Comparison of ENCODE assay signal across 20 cellular contexts in the genomic region with DNA sequence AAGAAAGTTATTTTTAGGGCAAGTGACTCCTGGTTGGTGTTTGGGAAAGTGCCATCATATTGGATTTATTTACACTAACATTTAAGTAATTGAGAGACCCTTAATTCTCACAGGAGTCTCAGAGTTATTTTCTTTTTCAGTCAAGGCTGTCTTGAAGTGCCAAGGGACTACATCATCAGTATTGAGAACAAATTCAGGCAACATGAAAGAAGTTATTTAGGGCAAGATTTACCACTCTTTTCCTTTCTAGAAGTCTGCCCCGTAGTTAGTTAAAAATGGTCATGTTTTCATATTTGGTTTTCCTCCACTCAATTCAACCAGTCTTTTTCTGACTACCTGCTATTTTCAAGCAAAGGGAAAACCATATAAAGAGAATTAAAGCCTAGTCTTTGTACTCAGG. TPM values are rescaled to one million over a fixed set of nuclear protein-coding genes. Genes with fewer than 3 reads are reported as not detected.
DNase-seq lines count a peak whose midpoint lies in the region; ATAC-seq, FAIRE-seq and TF ChIP-seq lines count a peak whose summit lies in the region.
"Had no signal": no experiment of that assay in that cellular context is flagged by ENCODE, and none has a peak within 500 bp of the region (broad histone marks: within the 10 kb centered on the region; RNA-seq: fewer than 3 reads in every experiment).

No MANE protein-coding gene starts in this region.

- H3K4me1 ChIP-seq in breast epithelium (no peaks in the 10 kb centered on the region), keratinocyte (ENCODE audit: control insufficient read depth, extremely low read depth, insufficient read depth, low read length) (peaks cover 22% of the 10 kb centered on the region)

- TF ChIP-seq POLR2A in breast epithelium (IDR thresholded peaks at IDR 0.05) = no peak

- DNase-seq in MCF 10A (ENCODE audit: unreplicated experiment) = no peak
- no peak for DNase-seq in breast epithelium (ENCODE audit: low spot score in 2 of 2)
- no peak for DNase-seq in activated T-helper 1 cell treated with anti-CD3 and anti-CD28 coated beads, Interleukin-12 subunit alpha, Interleukin-12 subunit beta, Interleukin-2, Interleukin-4 antibody, amounts not matched to agents 30 ng/mL and 10 ng/mL and 1 ng/mL, durations not matched to agents 14 hours and 24 hours and 36 hours (ENCODE audit: low spot score)
- no peak for DNase-seq in keratinocyte (ENCODE audit: low read depth, low spot score)
- no peak for DNase-seq in type B pancreatic cell (ENCODE audit: extremely low spot score, unreplicated experiment)
- DNase-seq in cerebellum (ENCODE audit: low spot score) = no peak
- no peak for DNase-seq in AG08396 (ENCODE audit: low spot score)
- DNase-seq: activated T-cell treated with anti-CD3 and anti-CD28 coated beads, Interleukin-2, amount 50 U/mL, for 1 hour; cerebellar nuclear complex; DND-41; effector memory CD4-positive, alpha-beta T cell; left lung; MV-4-11; NCI-H187; Peyer's patch; retina; stimulated activated CD4-positive, alpha-beta T cell treated with anti-CD3 and anti-CD28 coated beads, Interleukin-15, amount 100 ng/mL, for 24 hours had no signal

- H3K27ac ChIP-seq in breast epithelium = no peak overlapping the region
- H3K27ac ChIP-seq in keratinocyte (ENCODE audit: control insufficient read depth, insufficient read depth, low read length) = peak overlapping the region; percentile 19
- H3K27ac ChIP-seq: left lung, Peyer's patch had no signal

- no peaks in the 10 kb centered on the region for H3K27me3 Mint-ChIP-seq in MCF 10A (ENCODE audit: insufficient read depth, unreplicated experiment)
- no peaks in the 10 kb centered on the region for H3K27me3 Mint-ChIP-seq in activated T-helper 1 cell treated with anti-CD3 and anti-CD28 coated beads, Interleukin-12 subunit alpha, Interleukin-12 subunit beta, Interleukin-2, Interleukin-4 antibody, amounts not matched to agents 30 ng/mL and 10 ng/mL and 1 ng/mL, durations not matched to agents 14 hours and 24 hours and 36 hours (ENCODE audit: insufficient read depth)
- H3K27me3 Mint-ChIP-seq in type B pancreatic cell = no peaks in the 10 kb centered on the region

- no peaks in the 10 kb centered on the region for H3K9me1 ChIP-seq in keratinocyte (ENCODE audit: control insufficient read depth, extremely low read depth, insufficient read depth, low read length)

- no peak overlapping the region for H3K4me3 Mint-ChIP-seq in MCF 10A (ENCODE audit: unreplicated experiment)
- no peak overlapping the region for H3K4me3 Mint-ChIP-seq in activated T-helper 1 cell treated with anti-CD3 and anti-CD28 coated beads, Interleukin-12 subunit alpha, Interleukin-12 subunit beta, Interleukin-2, Interleukin-4 antibody, amounts not matched to agents 30 ng/mL and 10 ng/mL and 1 ng/mL, durations not matched to agents 14 hours and 24 hours and 36 hours
- H3K4me3 Mint-ChIP-seq in type B pancreatic cell = no peak overlapping the region

- no peaks in the 10 kb centered on the region for H3K36me3 ChIP-seq in breast epithelium
- peaks cover 12 to 16% of the 10 kb centered on the region in 2 experiments for H3K36me3 ChIP-seq in keratinocyte (ENCODE audit: control insufficient read depth in 2 of 2, extremely low read depth in 1 of 2, insufficient read depth in 2 of 2, low read length in 2 of 2)

- no peak overlapping the region for H3K9ac ChIP-seq in keratinocyte (ENCODE audit: control insufficient read depth, extremely low read depth, insufficient read depth, low read length)

- BruUV-seq in MCF 10A (replicated peaks; lab: Mats Ljungman, UMichigan) = no TSS peak

- POLR2A ChIA-PET in MCF 10A (lab: Yijun Ruan, JAX) = interaction anchor here (1.0 to 1.2 kb wide), 2 partner anchors 28 to 59 kb away, joined by 3 read pairs; no protein-coding TSS in a partner anchor

- TF ChIP-seq CTCF in MCF 10A (IDR thresholded peaks at IDR 0.05; ENCODE audit: unreplicated experiment) = no peak
- TF ChIP-seq CTCF in breast epithelium (IDR thresholded peaks at IDR 0.05) = no peak
- TF ChIP-seq CTCF in keratinocyte (optimal IDR thresholded peaks at IDR 0.05 in 1 of 3, IDR thresholded peaks at IDR 0.05 in 1 of 3, conservative IDR thresholded peaks at IDR 0.05 in 1 of 3; ENCODE audit: extremely low read depth in 1 of 3, insufficient read depth in 2 of 3, low read length in 3 of 3) = no peak
- no peak for TF ChIP-seq CTCF in type B pancreatic cell (conservative IDR thresholded peaks at IDR 0.05)

- no peak overlapping the region for H2AFZ ChIP-seq in keratinocyte (ENCODE audit: control insufficient read depth, low read length)

- H3K4me2 ChIP-seq in keratinocyte (ENCODE audit: control insufficient read depth, extremely low read depth, insufficient read depth, low read depth, low read length) = peak overlapping the region; percentile 57

- H3K4me1 Mint-ChIP-seq in MCF 10A (ENCODE audit: insufficient read depth, unreplicated experiment) (peaks cover 12% of the 10 kb centered on the region), type B pancreatic cell (ENCODE audit: unreplicated experiment) (peaks cover 3% of the 10 kb centered on the region)
- peaks cover 55% of the 10 kb centered on the region for H3K4me1 Mint-ChIP-seq in activated T-helper 1 cell treated with anti-CD3 and anti-CD28 coated beads, Interleukin-12 subunit alpha, Interleukin-12 subunit beta, Interleukin-2, Interleukin-4 antibody, amounts not matched to agents 30 ng/mL and 10 ng/mL and 1 ng/mL, durations not matched to agents 14 hours and 24 hours and 36 hours (ENCODE audit: low read depth)

- no peaks in the 10 kb centered on the region for H4K20me1 ChIP-seq in keratinocyte (ENCODE audit: control insufficient read depth, extremely low read depth, insufficient read depth, low read length)

- peaks cover 44% of the 10 kb centered on the region for H3K79me2 ChIP-seq in keratinocyte (ENCODE audit: control insufficient read depth, insufficient read depth, low read length)

- no peak overlapping the region for H3K4me3 ChIP-seq in breast epithelium
- H3K4me3 ChIP-seq in keratinocyte (ENCODE audit: control insufficient read depth in 2 of 3, extremely low read depth in 1 of 3, insufficient read depth in 2 of 3, low read depth in 1 of 3, low read length in 3 of 3) = no peak overlapping the region
- H3K4me3 ChIP-seq: K562, left lung, Peyer's patch had no signal

- CTCF ChIA-PET in MCF 10A (lab: Yijun Ruan, JAX) = interaction anchor here (0.6 to 0.7 kb wide), 2 partner anchors 12 to 613 kb away, joined by 3 read pairs; no protein-coding TSS in a partner anchor

- H3K36me3 Mint-ChIP-seq in MCF 10A (ENCODE audit: insufficient read depth, unreplicated experiment) (peaks cover 48% of the 10 kb centered on the region), type B pancreatic cell (peaks cover 30% of the 10 kb centered on the region)
- H3K36me3 Mint-ChIP-seq in activated T-helper 1 cell treated with anti-CD3 and anti-CD28 coated beads, Interleukin-12 subunit alpha, Interleukin-12 subunit beta, Interleukin-2, Interleukin-4 antibody, amounts not matched to agents 30 ng/mL and 10 ng/mL and 1 ng/mL, durations not matched to agents 14 hours and 24 hours and 36 hours (ENCODE audit: low read depth) = peaks cover 39% of the 10 kb centered on the region

- intact Hi-C loops in MCF 10A (cut with micrococcal nuclease) = no loop called here
- intact Hi-C loops in breast epithelium (cut with DNase I; ENCODE audit: low total_unique reads) = no loop called here
- intact Hi-C loops in activated T-helper 1 cell treated with anti-CD3 and anti-CD28 coated beads, Interleukin-12 subunit alpha, Interleukin-12 subunit beta, Interleukin-2, Interleukin-4 antibody, amounts not matched to agents 30 ng/mL and 10 ng/mL and 1 ng/mL, durations not matched to agents 14 hours and 24 hours and 36 hours (cut with micrococcal nuclease) = no loop called here

- peak; percentile 51 for FAIRE-seq in keratinocyte (lab: Jason Lieb, UNC)
- FAIRE-seq: K562, TTC549 had no signal

- peak overlapping the region; percentile 92 for H3K27ac Mint-ChIP-seq in MCF 10A (ENCODE audit: low read depth, unreplicated experiment)
- peak overlapping the region; percentile 40 for H3K27ac Mint-ChIP-seq in activated T-helper 1 cell treated with anti-CD3 and anti-CD28 coated beads, Interleukin-12 subunit alpha, Interleukin-12 subunit beta, Interleukin-2, Interleukin-4 antibody, amounts not matched to agents 30 ng/mL and 10 ng/mL and 1 ng/mL, durations not matched to agents 14 hours and 24 hours and 36 hours
- H3K27ac Mint-ChIP-seq in type B pancreatic cell = peak overlapping the region; percentile 87

- H3K9me3 Mint-ChIP-seq in MCF 10A (ENCODE audit: unreplicated experiment) (no peaks in the 10 kb centered on the region), type B pancreatic cell (no peaks in the 10 kb centered on the region)
- H3K9me3 Mint-ChIP-seq in activated T-helper 1 cell treated with anti-CD3 and anti-CD28 coated beads, Interleukin-12 subunit alpha, Interleukin-12 subunit beta, Interleukin-2, Interleukin-4 antibody, amounts not matched to agents 30 ng/mL and 10 ng/mL and 1 ng/mL, durations not matched to agents 14 hours and 24 hours and 36 hours = no peaks in the 10 kb centered on the region

- no peaks in the 10 kb centered on the region for H3K27me3 ChIP-seq in breast epithelium
- no peaks in the 10 kb centered on the region for H3K27me3 ChIP-seq in keratinocyte (ENCODE audit: control insufficient read depth, extremely low read depth, insufficient read depth, low read length)
- H3K27me3 ChIP-seq: left lung, Peyer's patch had no signal

- dilution Hi-C loops in keratinocyte (cut with MboI; ENCODE audit: extremely low pct_ligation_motif_present, low sequenced_read_pairs) = no loop called here

- no peaks in the 10 kb centered on the region for H3K9me3 ChIP-seq in breast epithelium
- H3K9me3 ChIP-seq in keratinocyte (ENCODE audit: control insufficient read depth, low read depth, low read length) = no peaks in the 10 kb centered on the region
- H3K9me3 ChIP-seq: left lung, Peyer's patch had no signal

- no peak for ATAC-seq in HG03039 (IDR thresholded peaks at IDR 0.05; ENCODE audit: unreplicated experiment)
- ATAC-seq: K562, left lung had no signal

RNA-seq across cellular contexts. Expression of gene B4GALT4, which starts 6.1 kb away (rescaled TPM):
- total RNA-seq in MCF 10A (2022) (18.3 and 20.4 TPM in 2 replicates), breast epithelium (10 to 100 TPM; 14.1 to 22.5 (median 19.3) TPM), type B pancreatic cell (ENCODE audit: low replicate concordance) (23.9 and 37.2 TPM in 2 replicates), cerebellum (7.9 TPM)
- 14.1 and 18.6 TPM in 2 replicates for total RNA-seq in activated T-helper 1 cell treated with anti-CD3 and anti-CD28 coated beads, Interleukin-12 subunit alpha, Interleukin-12 subunit beta, Interleukin-2, Interleukin-4 antibody, amounts not matched to agents 30 ng/mL and 10 ng/mL and 1 ng/mL, durations not matched to agents 14 hours and 24 hours and 36 hours
- 26.0 to 43.3 TPM (median 29.4 TPM) in 3 replicates for polyA plus RNA-seq in keratinocyte
- 77.7 TPM for polyA plus RNA-seq in keratinocyte (2011; ENCODE audit: low read depth)
- 17.5 and 19.2 TPM in 2 replicates for polyA plus RNA-seq in keratinocyte (2011; cell fraction: cytosol; rRNA removed)
- polyA plus RNA-seq in keratinocyte (2011; cell fraction: nucleus; rRNA removed) = 33.1 and 43.3 TPM in 2 replicates
- 23.0 and 33.6 TPM in 2 replicates for polyA plus RNA-seq in keratinocyte (2012; ENCODE audit: low replicate concordance)
- 11.9 to 23.7 TPM (median 22.4 TPM) in 3 replicates for polyA minus RNA-seq in keratinocyte
- 23.2 TPM for polyA minus RNA-seq in keratinocyte (2011; cell fraction: cytosol; rRNA and poly(A)+ RNA removed)
- polyA minus RNA-seq in keratinocyte (2011; cell fraction: nucleus; rRNA and poly(A)+ RNA removed) = 13.4 and 22.0 TPM in 2 replicates

RNA-seq across cellular contexts. Expression of gene ARHGAP31, which starts 59.6 kb away (rescaled TPM):
- total RNA-seq in MCF 10A (2022) = 4.4 and 4.7 TPM in 2 replicates
- 10 to 100 TPM; 11.6 to 19.3 (median 18.2) TPM for total RNA-seq in breast epithelium
- 7.5 and 8.0 TPM in 2 replicates for total RNA-seq in activated T-helper 1 cell treated with anti-CD3 and anti-CD28 coated beads, Interleukin-12 subunit alpha, Interleukin-12 subunit beta, Interleukin-2, Interleukin-4 antibody, amounts not matched to agents 30 ng/mL and 10 ng/mL and 1 ng/mL, durations not matched to agents 14 hours and 24 hours and 36 hours
- 3.0 to 4.8 TPM (median 3.5 TPM) in 3 replicates for polyA plus RNA-seq in keratinocyte
- polyA plus RNA-seq in keratinocyte (2011; ENCODE audit: low read depth) = 0.52 TPM
- 2.6 and 3.2 TPM in 2 replicates for polyA plus RNA-seq in keratinocyte (2011; cell fraction: cytosol; rRNA removed)
- 3.0 and 4.8 TPM in 2 replicates for polyA plus RNA-seq in keratinocyte (2011; cell fraction: nucleus; rRNA removed)
- 0.76 and 2.4 TPM in 2 replicates for polyA plus RNA-seq in keratinocyte (2012; ENCODE audit: low replicate concordance)
- polyA minus RNA-seq in keratinocyte = 3.8 to 8.6 TPM (median 4.3 TPM) in 3 replicates
- 3.3 TPM for polyA minus RNA-seq in keratinocyte (2011; cell fraction: cytosol; rRNA and poly(A)+ RNA removed)
- 3.0 and 6.6 TPM in 2 replicates for polyA minus RNA-seq in keratinocyte (2011; cell fraction: nucleus; rRNA and poly(A)+ RNA removed)
- 4.1 and 17.3 TPM in 2 replicates for total RNA-seq in type B pancreatic cell (ENCODE audit: low replicate concordance)
- total RNA-seq in cerebellum = 11.9 TPM

Comparison
In these comparisons a context has a peak if more than half of its experiments do, and no peak if none do; other contexts are left out.
1. H3K27ac Mint-ChIP-seq: peak in every context shown above with its lines; median percentile 92 in MCF 10A; 87 in type B pancreatic cell; 40 in activated T-helper 1 cell treated with anti-CD3 and anti-CD28 coated beads, Interleukin-12 subunit alpha, Interleukin-12 subunit beta, Interleukin-2, Interleukin-4 antibody, amounts not matched to agents 30 ng/mL and 10 ng/mL and 1 ng/mL, durations not matched to agents 14 hours and 24 hours and 36 hours.